31 cellular contexts compared by ENCODE assay signal in genomic region chr1:58090640-58091039, GRCh38.
"Had no signal": no experiment of that assay in that cellular context is flagged by ENCODE, and none has a peak within 500 bp of the region (broad histone marks: within the 10 kb centered on the region; RNA-seq: fewer than 3 reads in every experiment).

No MANE protein-coding gene starts in this region.

- H3K36me3 ChIP-seq: brain microvascular endothelial cell had no signal

- H3K27me3 ChIP-seq: brain microvascular endothelial cell had no signal

- H3K4me3 Mint-ChIP-seq: activated B cell treated with CpG ODN at 0.5 μM for 24 hours; activated CD4-positive, alpha-beta memory T cell treated with anti-CD3 and anti-CD28 coated beads for 36 hours; activated naive CD4-positive, alpha-beta T cell treated with anti-CD3 and anti-CD28 coated beads, Interleukin-2, amount 10 ng/mL, durations not matched to agents 7 days and 5 days; activated naive CD8-positive, alpha-beta T cell; activated naive CD8-positive, alpha-beta T cell treated with anti-CD3 and anti-CD28 coated beads, Interleukin-2, amount 50 U/mL, for 24 hours; central memory CD8-positive, alpha-beta T cell had no signal

- H3K9me3 Mint-ChIP-seq: activated B cell treated with CpG ODN at 0.5 μM for 24 hours; activated CD4-positive, alpha-beta memory T cell treated with anti-CD3 and anti-CD28 coated beads for 36 hours; activated naive CD4-positive, alpha-beta T cell treated with anti-CD3 and anti-CD28 coated beads, Interleukin-2, amount 10 ng/mL, durations not matched to agents 7 days and 5 days; activated naive CD8-positive, alpha-beta T cell treated with anti-CD3 and anti-CD28 coated beads, Interleukin-2, amount 50 U/mL, for 24 hours; central memory CD8-positive, alpha-beta T cell had no signal

- H3K27ac Mint-ChIP-seq: activated B cell treated with CpG ODN at 0.5 μM for 24 hours; activated CD4-positive, alpha-beta memory T cell treated with anti-CD3 and anti-CD28 coated beads for 36 hours; activated naive CD4-positive, alpha-beta T cell treated with anti-CD3 and anti-CD28 coated beads, Interleukin-2, amount 10 ng/mL, durations not matched to agents 7 days and 5 days; activated naive CD8-positive, alpha-beta T cell; activated naive CD8-positive, alpha-beta T cell treated with anti-CD3 and anti-CD28 coated beads, Interleukin-2, amount 50 U/mL, for 24 hours had no signal

- DNase-seq: activated B cell treated with CpG ODN at 0.5 μM for 24 hours; activated CD4-positive, alpha-beta memory T cell treated with anti-CD3 and anti-CD28 coated beads for 36 hours; activated CD4-positive, alpha-beta T cell treated with anti-CD3 and anti-CD28 coated beads for 4 hours; activated CD4-positive, alpha-beta T cell treated with anti-CD3 and anti-CD28 coated beads, Interleukin-2, amount 50 U/mL, for 1 hour; activated CD4-positive, CD25-positive, alpha-beta regulatory T cell treated with anti-CD3 and anti-CD28 coated beads, Interleukin-2, amount 50 U/mL, for 72 hours; activated CD8-positive, alpha-beta memory T cell treated with anti-CD3 and anti-CD28 coated beads, Interleukin-2, amount 50 U/mL, for 4 hours; activated effector memory CD4-positive, alpha-beta T cell treated with Interleukin-2 at 50 U/mL for 16 hours; activated naive CD4-positive, alpha-beta T cell treated with anti-CD3 and anti-CD28 coated beads, Interleukin-2, amount 10 ng/mL, durations not matched to agents 7 days and 5 days; activated naive CD8-positive, alpha-beta T cell treated with anti-CD3 and anti-CD28 coated beads, Interleukin-2, amount 50 U/mL, for 24 hours; activated T-cell treated with anti-CD3 and anti-CD28 coated beads for 4 hours; activated T-cell treated with anti-CD3 and anti-CD28 coated beads, Interleukin-2, amount 50 U/mL, for 48 hours; brain microvascular endothelial cell; KG1; NCI-H1105; NCI-H1417 treated with DMSO at 0.1 percent for 48 hours; NCI-H187 treated with DMSO at 0.1 percent for 48 hours; NCI-H2081; NCI-H2171 treated with DMSO at 0.1 percent for 48 hours; NCI-H446; NCI-H510A treated with DMSO at 0.1 percent for 48 hours; NCI-H526 treated with DMSO at 0.1 percent for 48 hours; NK-92 treated with Interleukin-12 subunit alpha and Interleukin-12 subunit beta, amount 100 ng/mL, for 24 hours; OCI-M1; Right ventricle myocardium superior; SW 1271; T-helper 1 cell; T-helper 2 cell; T-helper 9 cell had no signal

- H3K4me1 Mint-ChIP-seq: activated B cell treated with CpG ODN at 0.5 μM for 24 hours; activated naive CD4-positive, alpha-beta T cell treated with anti-CD3 and anti-CD28 coated beads, Interleukin-2, amount 10 ng/mL, durations not matched to agents 7 days and 5 days; activated naive CD8-positive, alpha-beta T cell treated with anti-CD3 and anti-CD28 coated beads, Interleukin-2, amount 50 U/mL, for 24 hours; central memory CD8-positive, alpha-beta T cell had no signal

- H3K36me3 Mint-ChIP-seq: activated CD4-positive, alpha-beta memory T cell treated with anti-CD3 and anti-CD28 coated beads for 36 hours; activated naive CD4-positive, alpha-beta T cell treated with anti-CD3 and anti-CD28 coated beads, Interleukin-2, amount 10 ng/mL, durations not matched to agents 7 days and 5 days; activated naive CD8-positive, alpha-beta T cell had no signal

- H3K27ac ChIP-seq: brain microvascular endothelial cell, VCaP had no signal

- H3K27me3 Mint-ChIP-seq: activated naive CD4-positive, alpha-beta T cell treated with anti-CD3 and anti-CD28 coated beads, Interleukin-2, amount 10 ng/mL, durations not matched to agents 7 days and 5 days; activated naive CD8-positive, alpha-beta T cell treated with anti-CD3 and anti-CD28 coated beads, Interleukin-2, amount 50 U/mL, for 24 hours had no signal
